ENCODE assay signal across 1 cellular context in genomic region chr1:119737040-119737682, GRCh38.
TF ChIP-seq lines count a peak whose summit lies in the region.

No MANE protein-coding gene starts in this region.

TF ChIP-seq in K562, 482 proteins besides CTCF, POLR2A, EP300 and RAD21 (continued from another document and continues in another):
- TF ChIP-seq ZKSCAN8 (CRISPR knock-in tag; IDR thresholded peaks at IDR 0.05) (peak; percentile 81; the same call in 1 of the 2 replicates), GTF2A2 (tag; IDR thresholded peaks at IDR 0.05) (no peak), RBM14 (IDR thresholded peaks at IDR 0.05; ENCODE audit: borderline replicate concordance, insufficient read depth, low read depth, low read length) (no peak), ZNF311 (CRISPR knock-in tag; IDR thresholded peaks at IDR 0.05) (peak; percentile 26; the same call in 1 of the 2 replicates), ZBED1 (IDR thresholded peaks at IDR 0.05) (peak; percentile 70; the same call in 1 of the 2 replicates), SMARCC2 (IDR thresholded peaks at IDR 0.05; ENCODE audit: low read depth) (peak; percentile 72; the same call in 1 of the 2 replicates), MAX (CRISPR knock-in tag; IDR thresholded peaks at IDR 0.05) (peak; percentile 73), ETS1 (conservative IDR thresholded peaks at IDR 0.05; ENCODE audit: control insufficient read depth, low read depth, low read length) (peak; percentile 80), WHSC1 (IDR thresholded peaks at IDR 0.05; ENCODE audit: low read length) (no peak), ZNF12 (CRISPR knock-in tag; IDR thresholded peaks at IDR 0.05) (peak; percentile 68; the same call in 1 of the 2 replicates), SMARCA5 (IDR thresholded peaks at IDR 0.05) (0 out of 2 replicates have a peak, but pooled peaks have one; percentile 11), KLF13 (tag; IDR thresholded peaks at IDR 0.05; ENCODE audit: borderline replicate concordance, low read depth) (peak; percentile 53; the same call in 1 of the 2 replicates), TEAD1 (CRISPR knock-in tag; IDR thresholded peaks at IDR 0.05) (peak in 1 of 2 experiments; percentile 83; a peak in 1 of 4 replicates), ID3 (CRISPR knock-in tag; IDR thresholded peaks at IDR 0.05) (no peak), ID3 (tag; IDR thresholded peaks at IDR 0.05) (0 out of 2 replicates have a peak, but pooled peaks have one; percentile 29), ZFX (CRISPR knock-in tag; IDR thresholded peaks at IDR 0.05) (peak; percentile 78), SMARCA4 (IDR thresholded peaks at IDR 0.05) (peak; percentile 95), ZNF431 (CRISPR knock-in tag; IDR thresholded peaks at IDR 0.05) (0 out of 2 replicates have a peak, but pooled peaks have one; percentile 50), ZNF583 (CRISPR knock-in tag; IDR thresholded peaks at IDR 0.05) (peak; percentile 31; the same call in 1 of the 2 replicates), ZNF79 (CRISPR knock-in tag; IDR thresholded peaks at IDR 0.05; ENCODE audit: low read depth) (no peak), NELFE (IDR thresholded peaks at IDR 0.05; ENCODE audit: insufficient read depth, insufficient read length) (no peak), HMG20A (CRISPR knock-in tag; conservative IDR thresholded peaks at IDR 0.05) (0 out of 2 replicates have a peak, but pooled peaks have one; percentile 43), PURB (CRISPR knock-in tag; IDR thresholded peaks at IDR 0.05; ENCODE audit: low read depth) (no peak), NFRKB (IDR thresholded peaks at IDR 0.05; ENCODE audit: low read depth) (no peak), NBN (IDR thresholded peaks at IDR 0.05; ENCODE audit: low read depth) (peak; percentile 40; the same call in 1 of the 2 replicates), KLF1 (tag; IDR thresholded peaks at IDR 0.05) (0 out of 2 replicates have a peak, but pooled peaks have one; percentile 59), NFIC (IDR thresholded peaks at IDR 0.05) (peak; percentile 94), ZNF175 (CRISPR knock-in tag; IDR thresholded peaks at IDR 0.05; ENCODE audit: low read depth) (peak; percentile 49; the same call in 1 of the 2 replicates), TCFL5 (CRISPR knock-in tag; conservative IDR thresholded peaks at IDR 0.05) (no peak), CHD4 (IDR thresholded peaks at IDR 0.05; ENCODE audit: insufficient read depth, insufficient replicate concordance, low read depth, low read length, poor library complexity, severe bottlenecking) (peak; percentile 81), CUX1 (CRISPR knock-in tag; IDR thresholded peaks at IDR 0.05) (peak; percentile 91), TARDBP (IDR thresholded peaks at IDR 0.05) (peak; percentile 69; the same call in 1 of the 2 replicates), DNMT1 (IDR thresholded peaks at IDR 0.05) (no peak), FOSL1 (tag; conservative IDR thresholded peaks at IDR 0.05) (peak; percentile 71), ZNF639 (CRISPR knock-in tag; conservative IDR thresholded peaks at IDR 0.05 in 1 of 2, IDR thresholded peaks at IDR 0.05 in 1 of 2) (peak in 1 of 2 experiments; percentile 94; a peak in 2 of 4 replicates), KHSRP (IDR thresholded peaks at IDR 0.05) (peak; percentile 63; the same call in 1 of the 2 replicates), NFE2 (IDR thresholded peaks at IDR 0.05; ENCODE audit: low read depth) (peak; percentile 86), SPI1 (IDR thresholded peaks at IDR 0.05; ENCODE audit: borderline replicate concordance, low read depth, low read length) (peak; percentile 19; the same call in 1 of the 2 replicates), GABPB1 (CRISPR knock-in tag; IDR thresholded peaks at IDR 0.05) (peak; percentile 28; the same call in 1 of the 2 replicates), LEF1 (IDR thresholded peaks at IDR 0.05) (peak; percentile 64), CREB1 (IDR thresholded peaks at IDR 0.05) (peak; percentile 55), CREB1 (CRISPR knock-in tag; IDR thresholded peaks at IDR 0.05) (no peak), CCNT2 (IDR thresholded peaks at IDR 0.05; ENCODE audit: borderline replicate concordance, extremely low read depth, insufficient read length, low read depth, low read length) (peak; percentile 94), MCM5 (IDR thresholded peaks at IDR 0.05; ENCODE audit: low read depth) (no peak), RUNX1 (IDR thresholded peaks at IDR 0.05; ENCODE audit: low read depth) (peak; percentile 91; the same call in 1 of the 2 replicates), UBTF (IDR thresholded peaks at IDR 0.05; ENCODE audit: borderline replicate concordance in 1 of 2, low read depth in 2 of 2, low read length in 2 of 2) (peak; percentile 94 to 99; a peak in 3 of 4 replicates), CREM (IDR thresholded peaks at IDR 0.05; ENCODE audit: low read depth) (peak; percentile 79; the same call in 1 of the 2 replicates), ZKSCAN1 (IDR thresholded peaks at IDR 0.05; ENCODE audit: low read depth, low read length) (0 out of 2 replicates have a peak, but pooled peaks have one; percentile 5), ZNF274 (IDR thresholded peaks at IDR 0.05; ENCODE audit: borderline replicate concordance, low read depth, low read length) (peak; percentile 75; the same call in 1 of the 2 replicates), VEZF1 (CRISPR knock-in tag; IDR thresholded peaks at IDR 0.05) (peak; percentile 82), BCOR (IDR thresholded peaks at IDR 0.05) (peak; percentile 61), RNF2 (IDR thresholded peaks at IDR 0.05) (peak; percentile 64; the same call in 1 of the 2 replicates), TFAP4 (CRISPR knock-in tag; IDR thresholded peaks at IDR 0.05; ENCODE audit: borderline replicate concordance) (peak; percentile 86), TRIM24 (IDR thresholded peaks at IDR 0.05) (peak; percentile 97), MBD2 (IDR thresholded peaks at IDR 0.05; ENCODE audit: borderline replicate concordance, low read depth) (peak; percentile 65), ZNF347 (CRISPR knock-in tag; IDR thresholded peaks at IDR 0.05; ENCODE audit: low read depth) (no peak), KLF16 (IDR thresholded peaks at IDR 0.05) (peak; percentile 99), MEIS2 (IDR thresholded peaks at IDR 0.05; ENCODE audit: partially characterized antibody) (peak; percentile 29), NEUROD1 (IDR thresholded peaks at IDR 0.05; ENCODE audit: borderline replicate concordance, low read depth, low read length, partially characterized antibody) (peak; percentile 36), POLR2G (IDR thresholded peaks at IDR 0.05; ENCODE audit: low read depth, low read length) (peak; percentile 63), MEF2D (tag; conservative IDR thresholded peaks at IDR 0.05; ENCODE audit: low read depth) (peak; percentile 45; the same call in 1 of the 2 replicates), ZNF778 (CRISPR knock-in tag; IDR thresholded peaks at IDR 0.05) (no peak), NRF1 (conservative IDR thresholded peaks at IDR 0.05 in 1 of 2, IDR thresholded peaks at IDR 0.05 in 1 of 2) (peak; percentile 34 to 35; a peak in 1 of 4 replicates), ARNT (IDR thresholded peaks at IDR 0.05) (peak in 1 of 2 experiments; percentile 69; a peak in 3 of 4 replicates), JUND (IDR thresholded peaks at IDR 0.05; ENCODE audit: borderline replicate concordance, low read depth, low read length) (peak; percentile 82), JUND (tag; IDR thresholded peaks at IDR 0.05; ENCODE audit: borderline replicate concordance, low read depth, low read length) (peak; percentile 46; the same call in 1 of the 3 replicates)
